ENCODE assay signal across 13 cellular contexts in genomic region chr17:64009571-64010402, GRCh38. TPM values are rescaled to one million over a fixed set of nuclear protein-coding genes. Genes with fewer than 3 reads are reported as not detected.
DNase-seq lines count a peak whose midpoint lies in the region; ATAC-seq and TF ChIP-seq lines count a peak whose summit lies in the region.
"Had no signal": no experiment of that assay in that cellular context is flagged by ENCODE, and none has a peak within 500 bp of the region (broad histone marks: within the 10 kb centered on the region; RNA-seq: fewer than 3 reads in every experiment).

No MANE protein-coding gene starts in this region.

- CTCF ChIA-PET in activated naive CD4-positive, alpha-beta T cell treated with anti-CD3 and anti-CD28 coated beads, Interleukin-2, amount 10 ng/mL, durations not matched to agents 7 days and 5 days (lab: Charles Lee) = no interaction called here
- CTCF ChIA-PET in T-cell (lab: Charles Lee) = interaction anchor here in 1 of 2 donors (0.8 kb wide), 1 partner anchor 19 kb away, joined by 6 read pairs; no protein-coding TSS in a partner anchor

- H3K27ac ChIP-seq in testis = no peak overlapping the region
- no peak overlapping the region for H3K27ac ChIP-seq in gastrocnemius medialis
- H3K27ac ChIP-seq: KMS-11, ovary had no signal

- no peak overlapping the region for H3K4me3 ChIP-seq in fibroblast of pulmonary artery (replicated peaks; ENCODE audit: low read depth, low read length)
- no peak overlapping the region for H3K4me3 ChIP-seq in testis
- H3K4me3 ChIP-seq in gastrocnemius medialis = no peak overlapping the region
- H3K4me3 ChIP-seq: ovary had no signal

- H3K27me3 ChIP-seq in testis = no peaks in the 10 kb centered on the region
- H3K27me3 ChIP-seq in gastrocnemius medialis = no peaks in the 10 kb centered on the region
- H3K27me3 ChIP-seq: ovary had no signal

- no peak for TF ChIP-seq POLR2A in testis (IDR thresholded peaks at IDR 0.05)
- no peak for TF ChIP-seq POLR2A in gastrocnemius medialis (IDR thresholded peaks at IDR 0.05)

- H3K36me3 ChIP-seq in testis (ENCODE audit: low read depth, missing control alignments) (no peaks in the 10 kb centered on the region), gastrocnemius medialis (no peaks in the 10 kb centered on the region)
- H3K36me3 ChIP-seq: ovary had no signal

- peaks cover 62% of the 10 kb centered on the region for H3K36me3 Mint-ChIP-seq in activated naive CD4-positive, alpha-beta T cell treated with anti-CD3 and anti-CD28 coated beads, Interleukin-2, amount 10 ng/mL, durations not matched to agents 7 days and 5 days
- peaks cover 40% of the 10 kb centered on the region for H3K36me3 Mint-ChIP-seq in T-cell

- H3K4me1 ChIP-seq in testis (no peaks in the 10 kb centered on the region), gastrocnemius medialis (peaks cover 9 to 29% of the 10 kb centered on the region in 2 donors)

- intact Hi-C loops in testis (cut with DNase I; ENCODE audit: low total_unique reads) (no loop called here), gastrocnemius medialis (cut with DNase I; ENCODE audit: low total_unique reads) (no loop called here)

- H3K4me1 Mint-ChIP-seq in activated naive CD4-positive, alpha-beta T cell treated with anti-CD3 and anti-CD28 coated beads, Interleukin-2, amount 10 ng/mL, durations not matched to agents 7 days and 5 days = peaks cover 74% of the 10 kb centered on the region
- peaks cover 76 to 90% (median 85%) of the 10 kb centered on the region in 3 donors for H3K4me1 Mint-ChIP-seq in T-cell

- H3K9me3 Mint-ChIP-seq in activated naive CD4-positive, alpha-beta T cell treated with anti-CD3 and anti-CD28 coated beads, Interleukin-2, amount 10 ng/mL, durations not matched to agents 7 days and 5 days = no peaks in the 10 kb centered on the region
- no peaks in the 10 kb centered on the region for H3K9me3 Mint-ChIP-seq in T-cell

- no peak for TF ChIP-seq CTCF in fibroblast of pulmonary artery (IDR thresholded peaks at IDR 0.05; ENCODE audit: low read length, missing control alignments)
- TF ChIP-seq CTCF in testis (IDR thresholded peaks at IDR 0.05) = no peak
- no peak for TF ChIP-seq CTCF in gastrocnemius medialis (IDR thresholded peaks at IDR 0.05 in 4 of 5, conservative IDR thresholded peaks at IDR 0.05 in 1 of 5)

- no peak overlapping the region for H3K27ac Mint-ChIP-seq in activated naive CD4-positive, alpha-beta T cell treated with anti-CD3 and anti-CD28 coated beads, Interleukin-2, amount 10 ng/mL, durations not matched to agents 7 days and 5 days
- H3K27ac Mint-ChIP-seq in T-cell = peak overlapping the region; percentile 68 to 83

- in situ Hi-C loops in gastrocnemius medialis (cut with MboI; ENCODE audit: low sequenced_read_pairs in 4 of 4) = loop anchor here in 1 of 4 donors (10.0 kb wide), 1 partner anchor 85 kb away; no protein-coding TSS in a partner anchor

- 70 to 73% methylated on average over 8 of the region's 8 CpGs for WGBS in testis, 2 donors

- ATAC-seq in T-cell (replicated peaks in 1 of 4) (no peak), HG02981 (IDR thresholded peaks at IDR 0.05; ENCODE audit: unreplicated experiment) (no peak), gastrocnemius medialis (no peak)

- H3K9me3 ChIP-seq in testis (no peaks in the 10 kb centered on the region), gastrocnemius medialis (no peaks in the 10 kb centered on the region)
- H3K9me3 ChIP-seq: ovary had no signal

- POLR2A ChIA-PET in T-cell (lab: Charles Lee) = no interaction called here

- no peak overlapping the region for H3K4me3 Mint-ChIP-seq in activated naive CD4-positive, alpha-beta T cell treated with anti-CD3 and anti-CD28 coated beads, Interleukin-2, amount 10 ng/mL, durations not matched to agents 7 days and 5 days
- H3K4me3 Mint-ChIP-seq in T-cell = peak overlapping the region in 2 of 3 donors; percentile 13 to 44

- H3K27me3 Mint-ChIP-seq in activated naive CD4-positive, alpha-beta T cell treated with anti-CD3 and anti-CD28 coated beads, Interleukin-2, amount 10 ng/mL, durations not matched to agents 7 days and 5 days = no peaks in the 10 kb centered on the region
- H3K27me3 Mint-ChIP-seq in T-cell = no peaks in the 10 kb centered on the region

- peak; percentile 3 for DNase-seq in activated naive CD4-positive, alpha-beta T cell treated with anti-CD3 and anti-CD28 coated beads, Interleukin-2, amount 10 ng/mL, durations not matched to agents 7 days and 5 days
- no peak for DNase-seq in activated naive CD4-positive, alpha-beta T cell treated with anti-CD3 and anti-CD28 coated beads, Interleukin-2, amount 50 U/mL, for 16 hours
- DNase-seq in T-cell (no peak), fibroblast of pulmonary artery (ENCODE audit: low read depth) (peak; percentile 27), testis (peak; percentile 9), DMS79 treated with DMSO at 0.1 percent for 48 hours (lab: John Stamatoyannopoulos, UW) (no peak), gastrocnemius medialis (no peak)
- DNase-seq: NCI-H69, ovary, T1000 had no signal

RNA-seq across cellular contexts. Expression of gene ICAM2, which starts 10.6 kb away (rescaled TPM):
- total RNA-seq in T-cell = 100 to 1,000 TPM in 3 of 5 donors, 10 to 100 TPM in 2; 69.6 to 132 (median 116) TPM
- total RNA-seq in testis = 10 to 100 TPM in 1 of 2 donors, 1 to 10 TPM in 1; 5.2 to 11.3 TPM
- 12.1 TPM for polyA plus RNA-seq in testis (ENCODE audit: insufficient read depth, low read depth, low replicate concordance)
- 10 to 100 TPM; 39.7 to 82.4 (median 56.3) TPM for total RNA-seq in gastrocnemius medialis

RNA-seq across cellular contexts. Expression of gene PRR29, which starts 11.6 kb away (rescaled TPM):
- total RNA-seq in T-cell (1 to 10 TPM in 3 of 5 donors, under 1 TPM in 2; 0.50 to 1.9 (median 1.1) TPM), testis (10 to 100 TPM in 1 of 2 donors, 1 to 10 TPM in 1; 8.6 to 12.2 TPM), gastrocnemius medialis (under 1 TPM in 1 of 4 donors, not detected in 3; 0.13 TPM)
- 21.8 TPM for polyA plus RNA-seq in testis (ENCODE audit: insufficient read depth, low read depth, low replicate concordance)

RNA-seq across cellular contexts. Expression of gene SCN4A, which starts 37.1 kb away (rescaled TPM):
- total RNA-seq in T-cell (under 1 TPM in 3 of 5 donors, not detected in 2; 0.13 to 0.18 (median 0.13) TPM), testis (1 to 10 TPM; 2.3 to 2.8 TPM), gastrocnemius medialis (100 to 1,000 TPM in 1 of 4 donors, 10 to 100 TPM in 3; 45.3 to 107 (median 69.1) TPM)
- 2.0 TPM for polyA plus RNA-seq in testis (ENCODE audit: insufficient read depth, low read depth, low replicate concordance)
- polyA plus RNA-seq: BJ had no signal

Comparison
In these comparisons a context has a peak if more than half of its experiments do, and no peak if none do; other contexts are left out.
1. DNase-seq: peak in activated naive CD4-positive, alpha-beta T cell treated with anti-CD3 and anti-CD28 coated beads, Interleukin-2, amount 10 ng/mL, durations not matched to agents 7 days and 5 days (single experiment), fibroblast of pulmonary artery (single experiment) and testis (single experiment); none in activated naive CD4-positive, alpha-beta T cell treated with anti-CD3 and anti-CD28 coated beads, Interleukin-2, amount 50 U/mL, for 16 hours (single experiment), T-cell (0 of 34), DMS79 treated with DMSO at 0.1 percent for 48 hours (single experiment) and gastrocnemius medialis (0 of 2).
2. RNA of gene SCN4A, which starts 37.1 kb away (total RNA-seq): 45.3 to 107 TPM in gastrocnemius medialis; 2.3 to 2.8 TPM in testis and 0.13 to 0.18 TPM in T-cell; every median in the first group is over 10 times any median in the second.